1 cellular context compared by ENCODE assay signal in the genomic region with DNA sequence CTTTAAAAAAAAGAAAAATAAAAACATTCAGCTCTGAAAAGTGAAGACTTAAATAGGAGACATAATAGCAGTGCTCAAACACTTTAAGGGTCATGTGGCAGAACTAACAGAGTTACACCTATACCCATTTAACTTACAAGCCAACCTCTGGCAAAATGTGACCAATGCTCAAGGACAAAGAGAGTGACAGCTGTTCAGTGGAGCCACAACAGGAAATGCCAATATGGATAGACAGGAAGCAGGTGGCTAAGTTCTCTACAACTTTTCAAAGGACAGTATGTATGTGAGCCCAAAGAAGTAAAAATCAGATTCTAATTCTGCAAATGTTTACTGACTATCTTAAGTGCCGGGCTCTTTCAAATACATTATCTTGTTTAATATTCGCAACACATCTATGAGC.
TF ChIP-seq lines count a peak whose summit lies in the region.

No MANE protein-coding gene starts in this region.

TF ChIP-seq in HCT116, 20 proteins besides CTCF, POLR2A, EP300 and RAD21 (continued from another document):
- TF ChIP-seq EZH2 (IDR thresholded peaks at IDR 0.05), result no peak
- no peak for TF ChIP-seq ZNF274 (IDR thresholded peaks at IDR 0.05; ENCODE audit: low read depth, low read length)
